In the genomic region with DNA sequence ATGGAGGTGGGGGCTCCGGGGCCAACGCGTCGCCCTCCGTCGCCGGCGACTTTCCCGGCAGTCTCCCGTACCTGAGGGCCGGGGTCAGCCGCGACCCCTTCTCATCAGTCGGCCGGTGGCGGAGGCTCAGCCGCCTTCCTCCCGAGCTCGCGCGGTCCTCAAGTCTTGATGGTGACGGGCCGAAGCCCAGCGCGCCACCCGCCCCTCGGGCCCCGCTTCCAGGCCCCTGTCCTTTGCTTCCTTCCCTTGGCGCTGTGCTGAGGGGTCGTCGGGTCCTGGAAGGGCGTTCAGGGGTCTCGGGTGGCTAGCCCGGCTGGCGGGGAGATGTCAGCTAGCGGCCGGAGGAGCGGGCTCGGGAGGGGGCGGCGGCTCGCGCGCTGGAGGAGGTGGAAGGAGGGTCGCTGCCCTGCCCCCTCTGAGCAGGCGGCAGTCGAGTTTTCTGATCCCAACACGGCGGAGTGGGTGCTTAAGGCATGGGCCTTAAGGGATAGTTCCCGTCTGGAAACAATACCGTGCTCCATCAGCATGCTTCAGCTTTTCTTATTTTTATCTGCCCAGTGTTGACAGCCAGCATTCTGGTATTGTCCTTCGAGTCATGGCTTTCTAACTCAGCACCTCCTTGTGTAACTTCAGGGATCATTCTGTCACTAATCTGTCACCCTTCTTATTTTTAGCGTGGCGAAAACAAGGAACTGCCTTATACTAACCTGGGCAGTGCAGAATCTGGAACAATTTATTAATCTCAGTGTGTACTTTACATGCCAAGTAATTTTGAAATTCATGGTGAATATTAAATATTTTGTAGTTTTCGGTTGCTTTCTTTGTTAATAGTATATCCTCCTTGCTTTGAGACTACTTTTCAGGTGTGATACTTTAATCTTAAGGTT, we compare ENCODE assay signal across 8 cellular contexts. TPM values are rescaled to one million over a fixed set of nuclear protein-coding genes. Genes with fewer than 3 reads are reported as not detected.
DNase-seq lines count a peak whose midpoint lies in the region.

No MANE protein-coding gene starts in this region.

- peak overlapping the region; percentile 66 for H2BK5ac ChIP-seq in mesenchymal stem cell (ENCODE audit: low read depth, low read length, poor library complexity, severe bottlenecking)

- peaks cover 34% of the 10 kb centered on the region for H3K4me1 ChIP-seq in effector memory CD4-positive, alpha-beta T cell (ENCODE audit: control insufficient read depth, insufficient read depth, low read length, poor library complexity, severe bottlenecking)
- peaks cover 1% of the 10 kb centered on the region for H3K4me1 ChIP-seq in mesenchymal stem cell (ENCODE audit: control insufficient read depth, insufficient read depth, low read depth, low read length)
- peaks cover 16% of the 10 kb centered on the region for H3K4me1 ChIP-seq in stomach smooth muscle (ENCODE audit: control insufficient read depth, insufficient read depth, low read length)

- H3K36me3 ChIP-seq in effector memory CD4-positive, alpha-beta T cell (ENCODE audit: control insufficient read depth, insufficient read depth, low read length): no peaks in the 10 kb centered on the region
- H3K36me3 ChIP-seq in mesenchymal stem cell (ENCODE audit: control insufficient read depth in 1 of 2, insufficient read depth in 2 of 2, low read depth in 1 of 2, low read length in 2 of 2) (peaks cover 7 to 9% of the 10 kb centered on the region in 2 experiments), stomach smooth muscle (ENCODE audit: control insufficient read depth in 2 of 2, insufficient read depth in 2 of 2, low read length in 2 of 2) (peaks cover 0 to 3% of the 10 kb centered on the region in 2 donors)

- peak overlapping the region; percentile 57 for H4K91ac ChIP-seq in mesenchymal stem cell (ENCODE audit: low read length)

- peak overlapping the region; percentile 58 to 94 for H3K4ac ChIP-seq in mesenchymal stem cell (ENCODE audit: low read depth in 1 of 2, low read length in 2 of 2)

- peak overlapping the region; percentile 27 for H2BK120ac ChIP-seq in mesenchymal stem cell (ENCODE audit: low read depth, low read length)

- peak overlapping the region; percentile 57 for H2BK15ac ChIP-seq in mesenchymal stem cell (ENCODE audit: low read depth, poor library complexity, severe bottlenecking)

- 1% methylated on average over 52 of the region's 55 CpGs for WGBS in mesenchymal stem cell

- DNase-seq in COLO668 (lab: John Stamatoyannopoulos, UW; ENCODE audit: unreplicated experiment) (peak; percentile 53), H4 (ENCODE audit: low spot score) (peak; percentile 29), NCI-H2107 treated with DMSO at 0.1 percent for 48 hours (lab: John Stamatoyannopoulos, UW; ENCODE audit: unreplicated experiment) (peak; percentile 34), mesenchymal stem cell (peak; percentile 60), SHP77 treated with DMSO at 0.1 percent for 48 hours (lab: John Stamatoyannopoulos, UW) (no peak)
- DNase-seq in activated CD4-positive, alpha-beta T cell treated with anti-CD3 and anti-CD28 coated beads, Interleukin-2, amount 50 U/mL, for 1 hour: peak; percentile 11
- no peak for DNase-seq in effector memory CD4-positive, alpha-beta T cell

- no peaks in the 10 kb centered on the region for H3K9me3 ChIP-seq in effector memory CD4-positive, alpha-beta T cell (ENCODE audit: control insufficient read depth, low read length)
- H3K9me3 ChIP-seq in mesenchymal stem cell (ENCODE audit: control insufficient read depth, low read length) (no peaks in the 10 kb centered on the region), stomach smooth muscle (ENCODE audit: control insufficient read depth in 2 of 2, low read length in 2 of 2) (no peaks in the 10 kb centered on the region)

- H3K27me3 ChIP-seq in effector memory CD4-positive, alpha-beta T cell (replicated peaks; ENCODE audit: control insufficient read depth, insufficient read depth, low read length, poor library complexity, severe bottlenecking): no peaks in the 10 kb centered on the region
- no peaks in the 10 kb centered on the region for H3K27me3 ChIP-seq in mesenchymal stem cell (ENCODE audit: control insufficient read depth in 1 of 2, insufficient read depth in 1 of 2, low read length in 2 of 2)
- no peaks in the 10 kb centered on the region for H3K27me3 ChIP-seq in stomach smooth muscle (ENCODE audit: control insufficient read depth in 1 of 2, insufficient read depth in 2 of 2, low read length in 2 of 2)

- H3K14ac ChIP-seq in mesenchymal stem cell (ENCODE audit: low read length in 2 of 2): peak overlapping the region in 1 of 2 experiments; percentile 97

- peak overlapping the region; percentile 59 for H2AFZ ChIP-seq in mesenchymal stem cell (ENCODE audit: low read depth, low read length)

- peaks cover 12% of the 10 kb centered on the region for H3K79me1 ChIP-seq in mesenchymal stem cell (replicated peaks; ENCODE audit: low read length, poor library complexity, severe bottlenecking)

- H4K8ac ChIP-seq in mesenchymal stem cell (ENCODE audit: low read length): peak overlapping the region; percentile 87

- H3K23ac ChIP-seq in mesenchymal stem cell (ENCODE audit: low read length in 2 of 2): peak overlapping the region; percentile 67 to 75

- peak overlapping the region; percentile 88 to 96 for H3K18ac ChIP-seq in mesenchymal stem cell (ENCODE audit: low read depth in 1 of 2, low read length in 2 of 2)

- peak overlapping the region; percentile 97 for H3K9ac ChIP-seq in mesenchymal stem cell (ENCODE audit: low read length)
- peak overlapping the region; percentile 70 to 78 for H3K9ac ChIP-seq in stomach smooth muscle (ENCODE audit: low read length in 2 of 2)

- H2AK5ac ChIP-seq in mesenchymal stem cell (ENCODE audit: low read length, severe bottlenecking): no peak overlapping the region

- H3K27ac ChIP-seq in effector memory CD4-positive, alpha-beta T cell (ENCODE audit: insufficient read depth, low read length, poor library complexity, severe bottlenecking): peak overlapping the region; percentile 76
- peak overlapping the region; percentile 75 for H3K27ac ChIP-seq in mesenchymal stem cell (ENCODE audit: low read length, poor library complexity, severe bottlenecking)
- H3K27ac ChIP-seq in stomach smooth muscle (ENCODE audit: low read length): peak overlapping the region; percentile 53

- peak overlapping the region; percentile 64 for H3K4me2 ChIP-seq in mesenchymal stem cell (ENCODE audit: low read length, poor library complexity, severe bottlenecking)

- peak overlapping the region in 1 of 2 experiments; percentile 49 for H2BK12ac ChIP-seq in mesenchymal stem cell (ENCODE audit: low read length in 2 of 2)

- H3K4me3 ChIP-seq in effector memory CD4-positive, alpha-beta T cell (ENCODE audit: insufficient read depth, low read depth, low read length, poor library complexity, severe bottlenecking): peak overlapping the region; percentile 90
- H3K4me3 ChIP-seq in mesenchymal stem cell (ENCODE audit: insufficient read depth in 1 of 2, low read depth in 1 of 2, low read length in 2 of 2) (peak overlapping the region; percentile 89 to 95), stomach smooth muscle (ENCODE audit: low read length in 2 of 2) (peak overlapping the region; percentile 63 to 98)

RNA-seq across cellular contexts. Expression of a gene that starts 0.7 kb away (rescaled TPM):
- total RNA-seq in H4 (2014; rRNA removed; shearing (Covaris generic)): 41.2 and 53.6 TPM in 2 replicates
- 38.7 TPM for polyA plus RNA-seq in mesenchymal stem cell (2013, experiment 1 of 2)
- polyA plus RNA-seq in mesenchymal stem cell (2013, experiment 2 of 2): 38.4 TPM

RNA-seq across cellular contexts. Expression of a gene that starts 1.1 kb away (rescaled TPM):
- 58.0 and 58.2 TPM in 2 replicates for total RNA-seq in H4 (2014; rRNA removed; shearing (Covaris generic))
- polyA plus RNA-seq in mesenchymal stem cell (2013, experiment 1 of 2): 32.3 TPM
- polyA plus RNA-seq in mesenchymal stem cell (2013, experiment 2 of 2): 33.1 TPM

Comparison
In these comparisons a context has a peak if more than half of its experiments do, and no peak if none do; other contexts are left out.
1. DNase-seq: peak in COLO668 (single experiment), H4 (single experiment), NCI-H2107 treated with DMSO at 0.1 percent for 48 hours (single experiment), activated CD4-positive, alpha-beta T cell treated with anti-CD3 and anti-CD28 coated beads, Interleukin-2, amount 50 U/mL, for 1 hour (single experiment) and mesenchymal stem cell (single experiment); none in effector memory CD4-positive, alpha-beta T cell (0 of 3) and SHP77 treated with DMSO at 0.1 percent for 48 hours (single experiment).
2. Peak in every context shown above with its lines, with median percentiles within 50 percentile points of each other: H3K27ac ChIP-seq and H3K4me3 ChIP-seq.